8 cellular contexts compared by ENCODE assay signal in genomic region chr6:46491201-46491788, GRCh38.
DNase-seq lines count a peak whose midpoint lies in the region; ATAC-seq and TF ChIP-seq lines count a peak whose summit lies in the region.

TSS of gene RCAN2 (minus strand) at chr6:46491449.

- peaks cover 22% of the 10 kb centered on the region for H3K4me1 ChIP-seq in iPS-18a (ENCODE audit: control insufficient read depth, low read depth, low read length)

- CTCF ChIA-PET in RWPE1 (lab: Yijun Ruan, JAX), result interaction anchor here (1.1 kb wide), 1 partner anchor 16 kb away, joined by 4 read pairs; no protein-coding TSS in a partner anchor

- no peak for TF ChIP-seq POLR2A in GM18505 (IDR thresholded peaks at IDR 0.05; ENCODE audit: borderline replicate concordance, extremely low read depth, insufficient read depth, insufficient read length)

- peak within 1 kb of the TSS; percentile 48 for H3K9ac ChIP-seq in iPS-18a (ENCODE audit: low read length)

- H3K9me3 ChIP-seq in iPS-18a (ENCODE audit: control insufficient read depth, low read depth, low read length), result no peaks in the 10 kb centered on the region

- no peaks in the 10 kb centered on the region for H3K36me3 ChIP-seq in iPS-18a (ENCODE audit: control insufficient read depth, low read depth, low read length)

- peak; percentile 56 for ATAC-seq in HG03159 (IDR thresholded peaks at IDR 0.05; ENCODE audit: unreplicated experiment)
- ATAC-seq in GM18505 (IDR thresholded peaks at IDR 0.05; ENCODE audit: unreplicated experiment), result no peak

- POLR2A ChIA-PET in RWPE1 (lab: Yijun Ruan, JAX; ENCODE audit: low non-redundant PET), result no interaction called here

- H3K27ac ChIP-seq in RWPE1, result no peak within 1 kb of the TSS
- no peak within 1 kb of the TSS for H3K27ac ChIP-seq in iPS-18a (ENCODE audit: low read length)

- in situ Hi-C loops in T47D (cut with HindIII; ENCODE audit: low pct_unique_long_range_greater_than_20kb, low sequenced_read_pairs), result no loop called here

- peak within 1 kb of the TSS; percentile 86 for H3K4me3 ChIP-seq in iPS-18a (ENCODE audit: low read length)
- H3K4me3 ChIP-seq in retinal pigment epithelial cell (ENCODE audit: low read length), result peak within 1 kb of the TSS; percentile 66

- no peak for TF ChIP-seq CTCF in RWPE1 (conservative IDR thresholded peaks at IDR 0.05; ENCODE audit: low read depth)
- no peak for TF ChIP-seq CTCF in retinal pigment epithelial cell (conservative IDR thresholded peaks at IDR 0.05; ENCODE audit: low read depth, low read length)

- H3K27me3 ChIP-seq in iPS-18a (ENCODE audit: control insufficient read depth, insufficient read depth, low read length), result peaks cover 38% of the 10 kb centered on the region

- peak; percentile 6 for DNase-seq in stimulated activated CD4-positive, alpha-beta T cell treated with anti-CD3 and anti-CD28 coated beads, Interleukin-12 subunit alpha, Interleukin-12 subunit beta, amount 100 ng/mL, for 4 hours
- no peak for DNase-seq in stimulated activated CD4-positive, alpha-beta T cell treated with anti-CD3 and anti-CD28 coated beads, Interleukin-4, amount 100 ng/mL, for 24 hours
- DNase-seq in RWPE1 (ENCODE audit: low spot score), result peak; percentile 36
- peak; percentile 27 to 42 for DNase-seq in T47D (ENCODE audit: low read depth in 1 of 2, low spot score in 1 of 2)
- DNase-seq in retinal pigment epithelial cell (ENCODE audit: low read depth), result no peak

Comparison
In these comparisons a context has a peak if more than half of its experiments do, and no peak if none do; other contexts are left out.
1. DNase-seq: peak in stimulated activated CD4-positive, alpha-beta T cell treated with anti-CD3 and anti-CD28 coated beads, Interleukin-12 subunit alpha, Interleukin-12 subunit beta, amount 100 ng/mL, for 4 hours (single experiment), RWPE1 (single experiment) and T47D (2 of 2); none in stimulated activated CD4-positive, alpha-beta T cell treated with anti-CD3 and anti-CD28 coated beads, Interleukin-4, amount 100 ng/mL, for 24 hours (single experiment) and retinal pigment epithelial cell (single experiment).